16 cellular contexts compared by ENCODE assay signal in the genomic region with DNA sequence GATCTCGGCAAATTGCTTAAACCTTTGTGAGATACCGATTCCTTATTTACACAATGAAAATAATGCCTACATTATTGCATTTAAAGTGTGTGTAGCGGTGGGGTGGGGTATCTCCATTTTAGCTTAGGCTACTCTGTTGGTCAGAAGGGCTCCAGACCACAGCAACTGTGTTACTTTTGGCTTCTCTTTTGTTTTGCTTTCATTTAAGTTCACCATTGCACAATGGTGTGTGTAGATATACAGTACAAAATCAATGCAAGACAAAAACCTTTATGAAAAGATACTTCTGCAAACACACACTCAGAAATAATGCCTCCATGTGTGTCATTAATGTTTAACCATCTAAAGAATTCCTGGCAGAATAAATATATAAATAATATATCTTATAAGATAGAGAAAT.
A peak's percentile ranks its signal among the peaks of the same experiment; 100 is the strongest.
DNase-seq lines count a peak whose midpoint lies in the region; ATAC-seq and TF ChIP-seq lines count a peak whose summit lies in the region.
"Had no signal": no experiment of that assay in that cellular context is flagged by ENCODE, and none has a peak within 500 bp of the region (broad histone marks: within the 10 kb centered on the region; RNA-seq: fewer than 3 reads in every experiment).

No MANE protein-coding gene starts in this region.

- H3K9me3 ChIP-seq in H9 (ENCODE audit: control insufficient read depth, low read depth, low read length) = no peaks in the 10 kb centered on the region
- H3K9me3 ChIP-seq: SJCRH30 had no signal

- no peak for ATAC-seq in GM21723 (IDR thresholded peaks at IDR 0.05; ENCODE audit: unreplicated experiment)
- ATAC-seq: HCT116, K562 had no signal

- no peak overlapping the region for H4K8ac ChIP-seq in H9 (replicated peaks; ENCODE audit: insufficient read length, low read depth, low read length)

- H3K4me1 Mint-ChIP-seq in H9 = peaks cover 22 to 24% of the 10 kb centered on the region in 2 experiments

- no peak overlapping the region for H2BK15ac ChIP-seq in H9 (ENCODE audit: low read depth, low read length)

- H3K27me3 ChIP-seq in H9 (ENCODE audit: insufficient read depth, low read length) = no peaks in the 10 kb centered on the region
- H3K27me3 ChIP-seq: SJCRH30 had no signal

- no peak overlapping the region for H2BK120ac ChIP-seq in H9 (ENCODE audit: low read depth, low read length, poor library complexity, severe bottlenecking)

- H3K4me2 ChIP-seq in H9 (ENCODE audit: insufficient read depth, insufficient read length, low read length) = no peak overlapping the region
- H3K4me2 ChIP-seq: PC-9 had no signal

- no peak overlapping the region for H2BK5ac ChIP-seq in H9 (ENCODE audit: insufficient read length, low read length)

- H3K36me3 Mint-ChIP-seq in H9 (ENCODE audit: insufficient read depth in 1 of 3, low read depth in 3 of 3) = peaks cover 0 to 4% (median 0%) of the 10 kb centered on the region in 3 experiments; a peak in 1 of 7 replicates

- peak overlapping the region; percentile 15 to 55 (median 53); a peak in 2 of 7 replicates for H3K27ac Mint-ChIP-seq in H9

- no peaks in the 10 kb centered on the region for H3K27me3 Mint-ChIP-seq in H9 (ENCODE audit: low read depth)

- WGBS in H9 (ENCODE audit: extremely low coverage, insufficient read length, low lambda C conversion rate) = no CpG with 5 or more reads among the region's 3 CpGs

- H4K20me1 ChIP-seq in H9 (ENCODE audit: control insufficient read depth, insufficient read depth, insufficient read length) = no peaks in the 10 kb centered on the region

- no peaks in the 10 kb centered on the region for H3K79me1 ChIP-seq in H9 (ENCODE audit: insufficient read depth, low read depth, low read length, poor library complexity, severe bottlenecking)

- H3K14ac ChIP-seq in H9 (ENCODE audit: insufficient read depth, low read length) = no peak overlapping the region

- TF ChIP-seq CTCF in H9 (conservative IDR thresholded peaks at IDR 0.05) = no peak
- TF ChIP-seq CTCF in astrocyte of the spinal cord (IDR thresholded peaks at IDR 0.05; ENCODE audit: low read depth, low read length) = no peak

- H3K4me3 ChIP-seq in astrocyte of the spinal cord (ENCODE audit: low read depth, low read length) = no peak overlapping the region
- H3K4me3 ChIP-seq: K562, PC-9, SJCRH30 had no signal

- H2BK12ac ChIP-seq in H9 (ENCODE audit: insufficient read length, low read depth, low read length) = no peak overlapping the region

- H3K4ac ChIP-seq in H9 (ENCODE audit: low read depth, low read length) = no peak overlapping the region

- H2BK20ac ChIP-seq in H9 (ENCODE audit: low read depth, low read length, poor library complexity, severe bottlenecking) = no peak overlapping the region

- DNase-seq in H9 = no peak
- peak; percentile 37 for DNase-seq in astrocyte of the spinal cord (ENCODE audit: low read depth, low spot score)
- peak; percentile 38 for DNase-seq in fibroblast of peridontal ligament (ENCODE audit: extremely low read depth)
- DNase-seq in NCI-H1694 (lab: John Stamatoyannopoulos, UW) = no peak
- DNase-seq in SIG-M5 treated with dmso at 0.1 percent for 504 hours (lab: John Stamatoyannopoulos, UW; ENCODE audit: unreplicated experiment) = no peak
- DNase-seq in superior temporal gyrus (ENCODE audit: extremely low spot score) = no peak
- DNase-seq: AML-193, DMS79 treated with DMSO at 0.1 percent for 48 hours, NCI-H1105, NCI-H510A, PC-9, SJCRH30 had no signal

- no peak overlapping the region for H3K18ac ChIP-seq in H9 (ENCODE audit: insufficient read length, low read depth, low read length)

- no peak overlapping the region for H2AK5ac ChIP-seq in H9 (ENCODE audit: insufficient read length, low read length)

- no peak overlapping the region for H4K91ac ChIP-seq in H9 (ENCODE audit: insufficient read length, low read depth, low read length)

- in situ Hi-C loops in astrocyte of the spinal cord (cut with HindIII; ENCODE audit: low sequenced_read_pairs) = no loop called here

- no peaks in the 10 kb centered on the region for H3K9me3 Mint-ChIP-seq in H9

- H3K23ac ChIP-seq in H9 (ENCODE audit: insufficient read length, low read depth, low read length) = no peak overlapping the region

- H3K4me1 ChIP-seq in H9 (ENCODE audit: insufficient read depth, low read length) = peaks cover 3% of the 10 kb centered on the region
- H3K4me1 ChIP-seq: SJCRH30 had no signal

- H4K5ac ChIP-seq in H9 (ENCODE audit: insufficient read length, low read depth, low read length) = no peak overlapping the region

- H3T11ph ChIP-seq in H9 (ENCODE audit: low read length) = no peak overlapping the region

- no peaks in the 10 kb centered on the region for H3K23me2 ChIP-seq in H9 (ENCODE audit: insufficient read length, low read depth, low read length, poor library complexity, severe bottlenecking)

- H3K27ac ChIP-seq in H9 (ENCODE audit: insufficient read length, low read depth, low read length) = no peak overlapping the region
- H3K27ac ChIP-seq: PC-9, RWPE1, SJCRH30 had no signal

- no peak overlapping the region for H3K56ac ChIP-seq in H9 (ENCODE audit: insufficient read length, low read depth, low read length)

- H3K79me2 ChIP-seq in H9 (ENCODE audit: insufficient read depth, low read length) = no peaks in the 10 kb centered on the region

- H3K4me3 Mint-ChIP-seq in H9 = no peak overlapping the region

- H2AFZ ChIP-seq in H9 (ENCODE audit: low read length) = no peak overlapping the region
- H2AFZ ChIP-seq: PC-9 had no signal

- no peak overlapping the region for H3K9ac ChIP-seq in H9 (ENCODE audit: extremely low read depth, insufficient read length, low read length)

Comparison
In these comparisons a context has a peak if more than half of its experiments do, and no peak if none do; other contexts are left out.
1. DNase-seq: peak in astrocyte of the spinal cord (single experiment) and fibroblast of peridontal ligament (single experiment); none in H9 (single experiment), NCI-H1694 (single experiment), SIG-M5 treated with dmso at 0.1 percent for 504 hours (single experiment) and superior temporal gyrus (single experiment).